In genomic region chr22:46122511-46122971, GRCh38 we compare ENCODE assay signal across 1 cellular context.
TF ChIP-seq lines count a peak whose summit lies in the region.

No MANE protein-coding gene starts in this region.

TF ChIP-seq in HepG2, 621 proteins besides CTCF, POLR2A, EP300 and RAD21 (continued from another document):
- no peak for TF ChIP-seq HMGXB3 (CRISPR knock-in tag; IDR thresholded peaks at IDR 0.05; ENCODE audit: borderline replicate concordance)
- TF ChIP-seq RFXANK (CRISPR knock-in tag; IDR thresholded peaks at IDR 0.05), result no peak
- no peak for TF ChIP-seq RFXAP (CRISPR knock-in tag; IDR thresholded peaks at IDR 0.05; ENCODE audit: borderline replicate concordance)
- TF ChIP-seq ZNF512 (CRISPR knock-in tag; IDR thresholded peaks at IDR 0.05), result no peak
- TF ChIP-seq ZNF230 (CRISPR knock-in tag; IDR thresholded peaks at IDR 0.05), result no peak
- TF ChIP-seq HOXA7 (CRISPR knock-in tag; IDR thresholded peaks at IDR 0.05), result no peak
- no peak for TF ChIP-seq YEATS2 (CRISPR knock-in tag; IDR thresholded peaks at IDR 0.05; ENCODE audit: borderline replicate concordance)
- no peak for TF ChIP-seq IKZF1 (IDR thresholded peaks at IDR 0.05)
- peak; percentile 79 for TF ChIP-seq ZNF687 (CRISPR knock-in tag; IDR thresholded peaks at IDR 0.05)
- no peak for TF ChIP-seq ZNF589 (CRISPR knock-in tag; conservative IDR thresholded peaks at IDR 0.05)
- no peak for TF ChIP-seq ZNF891 (CRISPR knock-in tag; IDR thresholded peaks at IDR 0.05)
- no peak for TF ChIP-seq ZNF639 (CRISPR knock-in tag; conservative IDR thresholded peaks at IDR 0.05)
- TF ChIP-seq ZFP36L1 (CRISPR knock-in tag; IDR thresholded peaks at IDR 0.05), result no peak
